33 cellular contexts compared by ENCODE assay signal in genomic region chr19:35334064-35334753, GRCh38. TPM values are rescaled to one million over a fixed set of nuclear protein-coding genes. Genes with fewer than 3 reads are reported as not detected.
DNase-seq lines count a peak whose midpoint lies in the region; ATAC-seq and TF ChIP-seq lines count a peak whose summit lies in the region.
"Had no signal": no experiment of that assay in that cellular context is flagged by ENCODE, and none has a peak within 500 bp of the region (broad histone marks: within the 10 kb centered on the region; RNA-seq: fewer than 3 reads in every experiment).

No MANE protein-coding gene starts in this region.

- H3K4me1 ChIP-seq in endodermal cell (ENCODE audit: control insufficient read depth, insufficient read depth, low read length) = no peaks in the 10 kb centered on the region
- H3K4me1 ChIP-seq: gastrocnemius medialis, SJCRH30, thyroid gland, vagina had no signal

- intact Hi-C loops in natural killer cell (cut with micrococcal nuclease) = no loop called here
- intact Hi-C loops in activated B cell treated with CpG ODN at 0.5 μM for 24 hours (cut with micrococcal nuclease) = loop anchor here (5.0 to 10.0 kb wide), 2 partner anchors 37 to 571 kb away; partner anchors contain the start of genes HCST, NFKBID and TYROBP

- no peaks in the 10 kb centered on the region for H3K27me3 ChIP-seq in endodermal cell (ENCODE audit: control insufficient read depth, insufficient read depth, low read length, poor library complexity, severe bottlenecking)
- H3K27me3 ChIP-seq: hepatocyte, ovary, SJCRH30, thyroid gland, vagina had no signal

- H3K4me1 Mint-ChIP-seq in natural killer cell treated with Interleukin-12 subunit alpha and Interleukin-12 subunit beta and Interleukin-15 and Interleukin-18, amount 100 ng/mL, for 72 hours (ENCODE audit: low read depth in 2 of 2) = peaks cover 11 to 17% of the 10 kb centered on the region in 2 donors
- H3K4me1 Mint-ChIP-seq in natural killer cell = no peaks in the 10 kb centered on the region
- H3K4me1 Mint-ChIP-seq in activated B cell treated with CpG ODN at 0.5 μM for 24 hours = peaks cover 83% of the 10 kb centered on the region
- peaks cover 83% of the 10 kb centered on the region for H3K4me1 Mint-ChIP-seq in stimulated activated memory B cell treated with anti-CD40 and anti-IgM and Interleukin-4, amounts not matched to agents 10 μg/mL and 1 μg/mL and 100 μg/mL, for 72 hours
- no peaks in the 10 kb centered on the region for H3K4me1 Mint-ChIP-seq in endodermal cell
- H3K4me1 Mint-ChIP-seq: neural crest cell had no signal

- TF ChIP-seq POLR2A in GM19099 (IDR thresholded peaks at IDR 0.05; ENCODE audit: extremely low read depth, insufficient read length, low read depth) = peak; percentile 30

- H3K9ac ChIP-seq in endodermal cell (ENCODE audit: extremely low read depth, low read length, poor library complexity, severe bottlenecking) = no peak overlapping the region

- no peaks in the 10 kb centered on the region for H3K9me3 ChIP-seq in endodermal cell (ENCODE audit: control insufficient read depth, low read length)
- H3K9me3 ChIP-seq: gastrocnemius medialis, mucosa of descending colon, ovary, SJCRH30, thyroid gland, vagina had no signal

- CTCF ChIA-PET in activated B cell treated with CpG ODN at 0.5 μM for 24 hours (lab: Charles Lee) = interaction anchor here (0.7 to 4.5 kb wide), 6 partner anchors 12 to 65 kb away, joined by 3 to 37 read pairs (median 4); partner anchors contain the start of gene FFAR1

- H3K36me3 ChIP-seq in endodermal cell (ENCODE audit: control insufficient read depth, insufficient read depth, low read length) = no peaks in the 10 kb centered on the region
- H3K36me3 ChIP-seq: gastrocnemius medialis, ovary, SJCRH30, thyroid gland, vagina had no signal

- no peaks in the 10 kb centered on the region for H3K36me3 Mint-ChIP-seq in natural killer cell treated with Interleukin-12 subunit alpha and Interleukin-12 subunit beta and Interleukin-15 and Interleukin-18, amount 100 ng/mL, for 72 hours
- H3K36me3 Mint-ChIP-seq in natural killer cell (no peaks in the 10 kb centered on the region), activated B cell treated with CpG ODN at 0.5 μM for 24 hours (ENCODE audit: low read depth) (peaks cover 92% of the 10 kb centered on the region), endodermal cell (ENCODE audit: low read depth) (no peaks in the 10 kb centered on the region)
- H3K36me3 Mint-ChIP-seq in stimulated activated memory B cell treated with anti-CD40 and anti-IgM and Interleukin-4, amounts not matched to agents 10 μg/mL and 1 μg/mL and 100 μg/mL, for 72 hours = peaks cover 71% of the 10 kb centered on the region
- H3K36me3 Mint-ChIP-seq: activated naive CD8-positive, alpha-beta T cell treated with anti-CD3 and anti-CD28 coated beads for 36 hours; CD4-positive, alpha-beta memory T cell had no signal

- WGBS in endodermal cell (ENCODE audit: insufficient coverage in 1 of 2, insufficient read length in 1 of 2), 2 experiments = 91 to 100% methylated on average over 6 to 10 of the region's 11 CpGs

- no peak for DNase-seq in natural killer cell treated with Interleukin-12 subunit alpha and Interleukin-12 subunit beta and Interleukin-15 and Interleukin-18, amount 100 ng/mL, for 72 hours (ENCODE audit: low spot score)
- DNase-seq in natural killer cell (no peak), activated B cell treated with CpG ODN at 0.5 μM for 24 hours (no peak), endodermal cell (no peak), DMS79 treated with DMSO at 0.1 percent for 48 hours (lab: John Stamatoyannopoulos, UW) (no peak)
- DNase-seq: activated CD4-positive, alpha-beta T cell treated with anti-CD3 and anti-CD28 coated beads, Interleukin-2, amount 10 ng/mL, durations not matched to agents 7 days and 5 days; activated effector memory CD4-positive, alpha-beta T cell treated with anti-CD3 and anti-CD28 coated beads, Interleukin-2, amount 50 U/mL, for 16 hours; activated naive CD8-positive, alpha-beta T cell treated with anti-CD3 and anti-CD28 coated beads for 36 hours; anterior cingulate cortex; gastrocnemius medialis; H9; NCI-H1436; NCI-H2107; ovary; SJCRH30; T1000; thyroid gland had no signal

- no peak overlapping the region for H3K27ac ChIP-seq in endodermal cell (ENCODE audit: low read depth, low read length)
- H3K27ac ChIP-seq: gastrocnemius medialis, hepatocyte, ovary, SJCRH30, thyroid gland, vagina, VCaP had no signal

- peaks cover 14 to 20% of the 10 kb centered on the region in 2 donors for H3K27me3 Mint-ChIP-seq in natural killer cell treated with Interleukin-12 subunit alpha and Interleukin-12 subunit beta and Interleukin-15 and Interleukin-18, amount 100 ng/mL, for 72 hours
- H3K27me3 Mint-ChIP-seq in natural killer cell (ENCODE audit: low read depth in 2 of 2) = peaks cover 15 to 16% of the 10 kb centered on the region in 2 donors
- no peaks in the 10 kb centered on the region for H3K27me3 Mint-ChIP-seq in activated B cell treated with CpG ODN at 0.5 μM for 24 hours
- H3K27me3 Mint-ChIP-seq in stimulated activated memory B cell treated with anti-CD40 and anti-IgM and Interleukin-4, amounts not matched to agents 10 μg/mL and 1 μg/mL and 100 μg/mL, for 72 hours = no peaks in the 10 kb centered on the region
- no peaks in the 10 kb centered on the region for H3K27me3 Mint-ChIP-seq in endodermal cell (ENCODE audit: insufficient read depth)
- H3K27me3 Mint-ChIP-seq: activated CD4-positive, alpha-beta T cell treated with anti-CD3 and anti-CD28 coated beads, Interleukin-2, amount 10 ng/mL, durations not matched to agents 7 days and 5 days had no signal

- no peaks in the 10 kb centered on the region for H3K9me3 Mint-ChIP-seq in natural killer cell treated with Interleukin-12 subunit alpha and Interleukin-12 subunit beta and Interleukin-15 and Interleukin-18, amount 100 ng/mL, for 72 hours
- H3K9me3 Mint-ChIP-seq in natural killer cell (no peaks in the 10 kb centered on the region), activated B cell treated with CpG ODN at 0.5 μM for 24 hours (no peaks in the 10 kb centered on the region), endodermal cell (no peaks in the 10 kb centered on the region)
- H3K9me3 Mint-ChIP-seq in stimulated activated memory B cell treated with anti-CD40 and anti-IgM and Interleukin-4, amounts not matched to agents 10 μg/mL and 1 μg/mL and 100 μg/mL, for 72 hours = no peaks in the 10 kb centered on the region
- H3K9me3 Mint-ChIP-seq: activated CD4-positive, alpha-beta T cell treated with anti-CD3 and anti-CD28 coated beads, Interleukin-2, amount 10 ng/mL, durations not matched to agents 7 days and 5 days; activated naive CD8-positive, alpha-beta T cell treated with anti-CD3 and anti-CD28 coated beads for 36 hours; CD4-positive, alpha-beta memory T cell; H9; neural crest cell had no signal

- no peak overlapping the region for H3K4me3 ChIP-seq in endodermal cell (ENCODE audit: low read length)
- H3K4me3 ChIP-seq: gastrocnemius medialis, hepatocyte, lung, mucosa of descending colon, ovary, SJCRH30, thyroid gland, vagina had no signal

- TF ChIP-seq CTCF in natural killer cell (IDR thresholded peaks at IDR 0.05) (no peak), activated B cell treated with CpG ODN at 0.5 μM for 24 hours (IDR thresholded peaks at IDR 0.05) (no peak), endodermal cell (conservative IDR thresholded peaks at IDR 0.05) (no peak)

- POLR2A ChIA-PET in activated B cell treated with CpG ODN at 0.5 μM for 24 hours (lab: Charles Lee) = interaction anchor here (0.6 to 17.7 kb wide), 14 partner anchors 8 to 408 kb away, joined by 3 to 645 read pairs (median 6); partner anchors contain the start of genes FFAR1, HAMP and USF2

- peak overlapping the region; percentile 1 for H3K4me3 Mint-ChIP-seq in natural killer cell treated with Interleukin-12 subunit alpha and Interleukin-12 subunit beta and Interleukin-15 and Interleukin-18, amount 100 ng/mL, for 72 hours
- H3K4me3 Mint-ChIP-seq in natural killer cell = no peak overlapping the region
- H3K4me3 Mint-ChIP-seq in activated B cell treated with CpG ODN at 0.5 μM for 24 hours = peak overlapping the region; percentile 90
- H3K4me3 Mint-ChIP-seq in stimulated activated memory B cell treated with anti-CD40 and anti-IgM and Interleukin-4, amounts not matched to agents 10 μg/mL and 1 μg/mL and 100 μg/mL, for 72 hours = peak overlapping the region; percentile 73
- H3K4me3 Mint-ChIP-seq in endodermal cell = no peak overlapping the region
- H3K4me3 Mint-ChIP-seq: activated CD4-positive, alpha-beta T cell treated with anti-CD3 and anti-CD28 coated beads, Interleukin-2, amount 10 ng/mL, durations not matched to agents 7 days and 5 days; activated naive CD8-positive, alpha-beta T cell treated with anti-CD3 and anti-CD28 coated beads for 36 hours; H9; neural crest cell had no signal

- H3K27ac Mint-ChIP-seq in natural killer cell treated with Interleukin-12 subunit alpha and Interleukin-12 subunit beta and Interleukin-15 and Interleukin-18, amount 100 ng/mL, for 72 hours = peak overlapping the region; percentile 80 to 82
- no peak overlapping the region for H3K27ac Mint-ChIP-seq in natural killer cell
- H3K27ac Mint-ChIP-seq in activated B cell treated with CpG ODN at 0.5 μM for 24 hours = peak overlapping the region; percentile 95
- peak overlapping the region; percentile 72 for H3K27ac Mint-ChIP-seq in stimulated activated memory B cell treated with anti-CD40 and anti-IgM and Interleukin-4, amounts not matched to agents 10 μg/mL and 1 μg/mL and 100 μg/mL, for 72 hours
- no peak overlapping the region for H3K27ac Mint-ChIP-seq in endodermal cell
- H3K27ac Mint-ChIP-seq: activated CD4-positive, alpha-beta T cell treated with anti-CD3 and anti-CD28 coated beads, Interleukin-2, amount 10 ng/mL, durations not matched to agents 7 days and 5 days; activated naive CD8-positive, alpha-beta T cell treated with anti-CD3 and anti-CD28 coated beads for 36 hours; H9 had no signal

- no peak for ATAC-seq in natural killer cell treated with Interleukin-12 subunit alpha and Interleukin-12 subunit beta and Interleukin-15 and Interleukin-18, amount 100 ng/mL, for 72 hours
- ATAC-seq in natural killer cell (no peak), activated B cell treated with CpG ODN at 0.5 μM for 24 hours (ENCODE audit: low read depth) (no peak), HG02852 (IDR thresholded peaks at IDR 0.05; ENCODE audit: unreplicated experiment) (no peak)
- ATAC-seq in stimulated activated memory B cell treated with anti-CD40 and anti-IgM and Interleukin-4, amounts not matched to agents 10 μg/mL and 1 μg/mL and 100 μg/mL, for 72 hours = no peak
- ATAC-seq: gastrocnemius medialis, mucosa of descending colon had no signal

RNA-seq across cellular contexts. Expression of gene CD22, which starts 5.2 kb away (rescaled TPM):
- 10 to 100 TPM in 1 of 2 donors, 1 to 10 TPM in 1; 1.1 to 15.0 TPM for total RNA-seq in natural killer cell treated with Interleukin-12 subunit alpha and Interleukin-12 subunit beta and Interleukin-15 and Interleukin-18, amount 100 ng/mL, for 72 hours
- total RNA-seq in natural killer cell (1 to 10 TPM; 4.3 to 7.0 (median 6.0) TPM), activated B cell treated with CpG ODN at 0.5 μM for 24 hours (920 and 1,096 TPM in 2 replicates), endodermal cell (not detected)
- polyA plus RNA-seq in endodermal cell (2013, experiment 1 of 2) = not detected
- polyA plus RNA-seq in endodermal cell (2013, experiment 2 of 2) = not detected
- total RNA-seq: endothelial cell of umbilical vein, H9, neural crest cell, renal cortical epithelial cell had no signal
- polyA plus RNA-seq: endothelial cell of umbilical vein, hepatocyte had no signal

RNA-seq across cellular contexts. Expression of gene FFAR1, which starts 13.5 kb away (rescaled TPM):
- total RNA-seq in natural killer cell treated with Interleukin-12 subunit alpha and Interleukin-12 subunit beta and Interleukin-15 and Interleukin-18, amount 100 ng/mL, for 72 hours = under 1 TPM; 0.19 to 0.36 TPM
- total RNA-seq in natural killer cell (under 1 TPM in 2 of 3 donors, not detected in 1; 0.30 to 0.47 TPM), activated B cell treated with CpG ODN at 0.5 μM for 24 hours (5.1 and 6.0 TPM in 2 replicates), endodermal cell (not detected)
- not detected for polyA plus RNA-seq in endodermal cell (2013, experiment 1 of 2)
- not detected for polyA plus RNA-seq in endodermal cell (2013, experiment 2 of 2)
- total RNA-seq: activated CD4-positive, alpha-beta T cell treated with anti-CD3 and anti-CD28 coated beads, Interleukin-2, amount 10 ng/mL, durations not matched to agents 7 days and 5 days; activated CD8-positive, alpha-beta memory T cell treated with anti-CD3 and anti-CD28 coated beads for 36 hours; bronchial epithelial cell; CD4-positive, alpha-beta memory T cell; endothelial cell of umbilical vein; gastrocnemius medialis; H9; hepatocyte; mucosa of descending colon; neural crest cell; renal cortical epithelial cell; RPMI7951; SJCRH30; skeletal muscle tissue; thyroid gland; vagina had no signal
- polyA plus RNA-seq: CD4-positive, alpha-beta memory T cell; endothelial cell of umbilical vein; hepatocyte had no signal

RNA-seq across cellular contexts. Expression of gene FFAR3, which starts 24.1 kb away (rescaled TPM):
- under 1 TPM in 1 of 2 donors, not detected in 1; 0.62 TPM for total RNA-seq in natural killer cell treated with Interleukin-12 subunit alpha and Interleukin-12 subunit beta and Interleukin-15 and Interleukin-18, amount 100 ng/mL, for 72 hours
- total RNA-seq in natural killer cell = 1 to 10 TPM in 1 of 3 donors, under 1 TPM in 1, not detected in 1; 0.92 to 2.7 TPM
- total RNA-seq in activated B cell treated with CpG ODN at 0.5 μM for 24 hours = 0.16 TPM in 1 of 2 replicates, not detected in the other
- not detected for total RNA-seq in endodermal cell
- polyA plus RNA-seq in endodermal cell (2013, experiment 1 of 2) = not detected
- polyA plus RNA-seq in endodermal cell (2013, experiment 2 of 2) = not detected
- total RNA-seq: activated CD4-positive, alpha-beta T cell treated with anti-CD3 and anti-CD28 coated beads, Interleukin-2, amount 10 ng/mL, durations not matched to agents 7 days and 5 days; bronchial epithelial cell; CD4-positive, alpha-beta memory T cell; endothelial cell of umbilical vein; gastrocnemius medialis; H9; neural crest cell; renal cortical epithelial cell; RPMI7951; SJCRH30; skeletal muscle tissue; vagina had no signal
- polyA plus RNA-seq: CD4-positive, alpha-beta memory T cell; endothelial cell of umbilical vein; hepatocyte had no signal

RNA-seq across cellular contexts. Expression of gene GPR42, which starts 36.7 kb away (rescaled TPM):
- under 1 TPM in 1 of 2 donors, not detected in 1; 0.56 TPM for total RNA-seq in natural killer cell treated with Interleukin-12 subunit alpha and Interleukin-12 subunit beta and Interleukin-15 and Interleukin-18, amount 100 ng/mL, for 72 hours
- total RNA-seq in natural killer cell (1 to 10 TPM in 1 of 3 donors, under 1 TPM in 1, not detected in 1; 0.19 to 1.5 TPM), activated B cell treated with CpG ODN at 0.5 μM for 24 hours (not detected in 2 replicates), endodermal cell (not detected)
- not detected for polyA plus RNA-seq in endodermal cell (2013, experiment 1 of 2)
- not detected for polyA plus RNA-seq in endodermal cell (2013, experiment 2 of 2)
- total RNA-seq: activated CD4-positive, alpha-beta T cell treated with anti-CD3 and anti-CD28 coated beads, Interleukin-2, amount 10 ng/mL, durations not matched to agents 7 days and 5 days; activated CD8-positive, alpha-beta memory T cell treated with anti-CD3 and anti-CD28 coated beads for 36 hours; bronchial epithelial cell; CD4-positive, alpha-beta memory T cell; endothelial cell of umbilical vein; gastrocnemius medialis; H9; hepatocyte; neural crest cell; ovary; renal cortical epithelial cell; RPMI7951; SJCRH30; skeletal muscle tissue; vagina had no signal
- polyA plus RNA-seq: CD4-positive, alpha-beta memory T cell; endothelial cell of umbilical vein; hepatocyte; ovary had no signal

RNA-seq across cellular contexts. Expression of gene MAG, which starts 42.2 kb away (rescaled TPM):
- total RNA-seq in natural killer cell treated with Interleukin-12 subunit alpha and Interleukin-12 subunit beta and Interleukin-15 and Interleukin-18, amount 100 ng/mL, for 72 hours = under 1 TPM in 1 of 2 donors, not detected in 1; 0.38 TPM
- not detected for total RNA-seq in natural killer cell
- total RNA-seq in activated B cell treated with CpG ODN at 0.5 μM for 24 hours = 0.22 and 0.31 TPM in 2 replicates
- total RNA-seq in endodermal cell = not detected
- not detected for polyA plus RNA-seq in endodermal cell (2013, experiment 1 of 2)
- polyA plus RNA-seq in endodermal cell (2013, experiment 2 of 2) = not detected
- total RNA-seq: activated CD4-positive, alpha-beta T cell treated with anti-CD3 and anti-CD28 coated beads, Interleukin-2, amount 10 ng/mL, durations not matched to agents 7 days and 5 days; activated CD8-positive, alpha-beta memory T cell treated with anti-CD3 and anti-CD28 coated beads for 36 hours; bronchial epithelial cell; CD4-positive, alpha-beta memory T cell; endothelial cell of umbilical vein; H9; hepatocyte; neural crest cell; renal cortical epithelial cell; RPMI7951; vagina had no signal
- polyA plus RNA-seq: CD4-positive, alpha-beta memory T cell; endothelial cell of umbilical vein had no signal

Comparison
In these comparisons a context has a peak if more than half of its experiments do, and no peak if none do; other contexts are left out.
1. H3K27ac Mint-ChIP-seq: peak in natural killer cell treated with Interleukin-12 subunit alpha and Interleukin-12 subunit beta and Interleukin-15 and Interleukin-18, amount 100 ng/mL, for 72 hours (2 of 2), activated B cell treated with CpG ODN at 0.5 μM for 24 hours (single experiment) and stimulated activated memory B cell treated with anti-CD40 and anti-IgM and Interleukin-4, amounts not matched to agents 10 μg/mL and 1 μg/mL and 100 μg/mL, for 72 hours (single experiment); none in natural killer cell (0 of 2) and endodermal cell (single experiment).
2. H3K4me3 Mint-ChIP-seq: peak in natural killer cell treated with Interleukin-12 subunit alpha and Interleukin-12 subunit beta and Interleukin-15 and Interleukin-18, amount 100 ng/mL, for 72 hours (single experiment), activated B cell treated with CpG ODN at 0.5 μM for 24 hours (single experiment) and stimulated activated memory B cell treated with anti-CD40 and anti-IgM and Interleukin-4, amounts not matched to agents 10 μg/mL and 1 μg/mL and 100 μg/mL, for 72 hours (single experiment); none in natural killer cell (single experiment) and endodermal cell (single experiment).
3. RNA of gene CD22, which starts 5.2 kb away (total RNA-seq): 920 to 1,096 TPM in activated B cell treated with CpG ODN at 0.5 μM for 24 hours; 1.1 to 15.0 TPM in natural killer cell treated with Interleukin-12 subunit alpha and Interleukin-12 subunit beta and Interleukin-15 and Interleukin-18, amount 100 ng/mL, for 72 hours, 4.3 to 7.0 TPM in natural killer cell and not detected in endodermal cell; every median in the first group is over 10 times any median in the second.